Comparison of ENCODE assay signal across 29 cellular contexts in the genomic region with DNA sequence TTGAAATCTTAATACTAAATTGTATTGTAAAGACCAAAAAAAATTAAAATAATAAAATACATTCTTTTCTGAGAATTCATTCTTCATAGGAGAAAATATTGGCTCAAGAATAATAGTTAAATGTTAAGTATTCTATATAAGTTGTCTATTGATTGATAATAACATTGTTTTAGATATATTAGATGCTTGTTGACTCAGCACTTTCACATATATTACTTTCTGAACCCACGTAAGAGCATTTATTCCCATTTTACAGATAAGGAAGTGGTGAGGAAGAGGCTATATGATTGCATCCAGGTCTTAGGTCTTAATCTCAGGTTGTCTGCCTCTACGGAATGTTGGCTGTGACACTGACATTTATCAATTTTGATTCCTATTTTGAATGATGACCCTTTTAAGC.
"Had no signal": no experiment of that assay in that cellular context is flagged by ENCODE, and none has a peak within 500 bp of the region (broad histone marks: within the 10 kb centered on the region; RNA-seq: fewer than 3 reads in every experiment).

No MANE protein-coding gene starts in this region.

- DNase-seq: activated CD4-positive, alpha-beta memory T cell treated with anti-CD3 and anti-CD28 coated beads for 36 hours; activated CD4-positive, alpha-beta T cell treated with anti-CD3 and anti-CD28 coated beads for 36 hours; activated CD4-positive, alpha-beta T cell treated with anti-CD3 and anti-CD28 coated beads, Interleukin-2, amount 10 ng/mL, durations not matched to agents 24 days and 14 days; activated CD4-positive, CD25-positive, alpha-beta regulatory T cell; activated CD4-positive, CD25-positive, alpha-beta regulatory T cell treated with anti-CD3 and anti-CD28 coated beads, Interleukin-2, amount 50 U/mL, for 72 hours; activated CD8-positive, alpha-beta memory T cell treated with anti-CD3 and anti-CD28 coated beads, Interleukin-2, amount 10 ng/mL, durations not matched to agents 7 days and 5 days; activated CD8-positive, alpha-beta memory T cell treated with anti-CD3 and anti-CD28 coated beads, Interleukin-2, amount 50 U/mL, for 4 hours; activated CD8-positive, alpha-beta T cell treated with anti-CD3 and anti-CD28 coated beads, Interleukin-2, amount 10 ng/mL, durations not matched to agents 7 days and 5 days; activated effector memory CD4-positive, alpha-beta T cell treated with anti-CD3 and anti-CD28 coated beads, Interleukin-2, amount 50 U/mL, for 16 hours; activated naive CD4-positive, alpha-beta T cell treated with anti-CD3 and anti-CD28 coated beads for 36 hours; activated naive CD8-positive, alpha-beta T cell treated with anti-CD3 and anti-CD28 coated beads for 36 hours; activated naive CD8-positive, alpha-beta T cell treated with anti-CD3 and anti-CD28 coated beads, Interleukin-2, amount 50 U/mL, for 24 hours; activated T-cell treated with anti-CD3 and anti-CD28 coated beads, Interleukin-2, amount 50 U/mL, for 1 hour; activated T-cell treated with anti-CD3 and anti-CD28 coated beads, Interleukin-2, amount 50 U/mL, for 48 hours; adrenal gland; amygdala; aorta; body of pancreas; caudate nucleus; cerebellar nuclear complex; colonic mucosa; effector CD8-positive, alpha-beta T cell; foreskin fibroblast; gastrocnemius medialis; glutamatergic neuron; heart left ventricle; T-helper 1 cell; T-helper 2 cell had no signal

- H3K27ac ChIP-seq: adrenal gland, body of pancreas, colonic mucosa, gastrocnemius medialis, heart left ventricle had no signal

- H3K36me3 ChIP-seq: adrenal gland, colonic mucosa, gastrocnemius medialis, heart left ventricle had no signal

- H3K9me3 ChIP-seq: adrenal gland, body of pancreas, colonic mucosa, gastrocnemius medialis had no signal

- H3K27me3 ChIP-seq: adrenal gland, body of pancreas, colonic mucosa, gastrocnemius medialis, heart left ventricle had no signal

- ATAC-seq: activated CD4-positive, alpha-beta T cell treated with anti-CD3 and anti-CD28 coated beads for 36 hours; activated CD8-positive, alpha-beta memory T cell treated with anti-CD3 and anti-CD28 coated beads, Interleukin-2, amount 10 ng/mL, durations not matched to agents 7 days and 5 days; activated CD8-positive, alpha-beta T cell treated with anti-CD3 and anti-CD28 coated beads, Interleukin-2, amount 10 ng/mL, durations not matched to agents 7 days and 5 days; activated naive CD8-positive, alpha-beta T cell treated with anti-CD3 and anti-CD28 coated beads, Interleukin-2, amount 50 U/mL, for 24 hours; body of pancreas; esophagus mucosa; gastrocnemius medialis; heart left ventricle had no signal

- H3K4me1 ChIP-seq: adrenal gland, body of pancreas, colonic mucosa, gastrocnemius medialis, heart left ventricle had no signal

- H3K4me3 ChIP-seq: adrenal gland, body of pancreas, colonic mucosa, gastrocnemius medialis, heart left ventricle had no signal
